ENCODE assay signal across 8 cellular contexts in genomic region chr1:1115830-1116700, GRCh38. TPM values are rescaled to one million over a fixed set of nuclear protein-coding genes. Genes with fewer than 3 reads are reported as not detected.
DNase-seq lines count a peak whose midpoint lies in the region; ATAC-seq, FAIRE-seq and TF ChIP-seq lines count a peak whose summit lies in the region.

Gene C1orf159, minus strand, starts transcription at chr1:1116089. Its CDS starts 24,546 bp downstream, at chr1:1091543.

- H3K27me3 ChIP-seq in KMS-11 (ENCODE audit: insufficient read depth, low read depth) (peaks cover 40% of the 10 kb centered on the region), esophagus squamous epithelium (peaks cover 0 to 39% (median 0%) of the 10 kb centered on the region in 4 donors), muscle layer of duodenum (ENCODE audit: low read depth, low read length) (peaks cover 5% of the 10 kb centered on the region)

- no peaks in the 10 kb centered on the region for H3K36me3 ChIP-seq in KMS-11 (ENCODE audit: insufficient read depth)
- peaks cover 0 to 23% (median 0%) of the 10 kb centered on the region in 3 donors for H3K36me3 ChIP-seq in esophagus squamous epithelium
- peaks cover 0 to 9% of the 10 kb centered on the region in 2 donors for H3K36me3 ChIP-seq in muscle layer of duodenum (ENCODE audit: control insufficient read depth in 1 of 2, insufficient read depth in 2 of 2, low read length in 2 of 2)

- no peak for FAIRE-seq in RCC 7860 (lab: Jason Lieb, UNC)

- H3K79me2 ChIP-seq in KMS-11 (ENCODE audit: insufficient read depth, low read depth), result no peaks in the 10 kb centered on the region; the same call in 1 of the 2 replicates

- 3% methylated on average over 8 of the region's 124 CpGs; no CpG with 5 or more reads in 1 of the 2 donors for WGBS in esophagus squamous epithelium, 2 donors

- H3K4me2 ChIP-seq in KMS-11, result peak within 1 kb of the TSS; percentile 71

- peak; percentile 90 for ATAC-seq in GM21737 (IDR thresholded peaks at IDR 0.05; ENCODE audit: unreplicated experiment)

- no peak within 1 kb of the TSS for H3K27ac ChIP-seq in KMS-11
- H3K27ac ChIP-seq in esophagus squamous epithelium, result peak within 1 kb of the TSS; percentile 86 to 94 (median 90)
- no peak within 1 kb of the TSS for H3K27ac ChIP-seq in muscle layer of duodenum (ENCODE audit: low read length)

- no peak for TF ChIP-seq POLR2A in esophagus squamous epithelium (IDR thresholded peaks at IDR 0.05)

- DNase-seq in DMS53 (lab: John Stamatoyannopoulos, UW), result peak; percentile 99
- peak; percentile 95 for DNase-seq in RCC 7860 (ENCODE audit: low spot score)
- DNase-seq in activated T-cell treated with anti-CD3 and anti-CD28 coated beads, Interleukin-2, amount 50 U/mL, for 48 hours, result peak; percentile 99
- DNase-seq in esophagus squamous epithelium (lab: John Stamatoyannopoulos, UW), result peak; percentile 97
- DNase-seq in stimulated activated CD8-positive, alpha-beta memory T cell treated with anti-CD3 and anti-CD28 coated beads, Interleukin-7, amount 100 ng/mL, for 24 hours (ENCODE audit: low read depth), result peak; percentile 94

- H3K4me3 ChIP-seq in KMS-11 (IDR thresholded peaks at IDR 0.05; ENCODE audit: insufficient read depth, low read depth, low read length) (no peak within 1 kb of the TSS), esophagus squamous epithelium (peak within 1 kb of the TSS; percentile 62 to 99 (median 96)), muscle layer of duodenum (ENCODE audit: low read depth in 1 of 2, low read length in 2 of 2) (peak within 1 kb of the TSS; percentile 37 to 85)

- peak within 1 kb of the TSS; percentile 66 for H2AFZ ChIP-seq in KMS-11 (ENCODE audit: low read depth)

- H3K4me1 ChIP-seq in KMS-11 (ENCODE audit: low read depth, poor library complexity, severe bottlenecking) (peaks cover 7% of the 10 kb centered on the region), esophagus squamous epithelium (peaks cover 9 to 24% (median 15%) of the 10 kb centered on the region in 3 donors), muscle layer of duodenum (ENCODE audit: control insufficient read depth in 1 of 2, insufficient read depth in 2 of 2, low read length in 2 of 2) (peaks cover 0 to 13% of the 10 kb centered on the region in 2 donors)

- intact Hi-C loops in esophagus squamous epithelium (cut with DNase I), result loop anchor here (10.0 kb wide), 1 partner anchor 81 kb away; no protein-coding TSS in a partner anchor

- H4K20me1 ChIP-seq in KMS-11 (ENCODE audit: insufficient read depth), result no peaks in the 10 kb centered on the region

- H3K9ac ChIP-seq in KMS-11, result peak within 1 kb of the TSS; percentile 53; the same call in 1 of the 2 replicates

- peaks cover 0 to 8% (median 0%) of the 10 kb centered on the region in 3 donors for H3K9me3 ChIP-seq in esophagus squamous epithelium
- H3K9me3 ChIP-seq in muscle layer of duodenum (ENCODE audit: control insufficient read depth in 1 of 2, low read length in 2 of 2), result peaks cover 0 to 6% of the 10 kb centered on the region in 2 donors

- no peak for TF ChIP-seq CTCF in KMS-11 (conservative IDR thresholded peaks at IDR 0.05; ENCODE audit: low read depth, low read length)
- peak in 2 of 6 experiments; percentile 8 to 37 for TF ChIP-seq CTCF in esophagus squamous epithelium (IDR thresholded peaks at IDR 0.05)

RNA-seq across cellular contexts. Expression of gene C1orf159, which starts in this region (rescaled TPM):
- total RNA-seq in esophagus squamous epithelium, result 10 to 100 TPM in 3 of 4 donors, 1 to 10 TPM in 1; 6.9 to 19.6 (median 14.7) TPM

Comparison
In these comparisons a context has a peak if more than half of its experiments do, and no peak if none do; other contexts are left out.
1. H3K27ac ChIP-seq: peak in esophagus squamous epithelium (4 of 4); none in KMS-11 (single experiment) and muscle layer of duodenum (single experiment).
2. Peak in every context shown above with its lines, with median percentiles within 50 percentile points of each other: DNase-seq.